ENCODE assay signal across 10 cellular contexts in the genomic region with DNA sequence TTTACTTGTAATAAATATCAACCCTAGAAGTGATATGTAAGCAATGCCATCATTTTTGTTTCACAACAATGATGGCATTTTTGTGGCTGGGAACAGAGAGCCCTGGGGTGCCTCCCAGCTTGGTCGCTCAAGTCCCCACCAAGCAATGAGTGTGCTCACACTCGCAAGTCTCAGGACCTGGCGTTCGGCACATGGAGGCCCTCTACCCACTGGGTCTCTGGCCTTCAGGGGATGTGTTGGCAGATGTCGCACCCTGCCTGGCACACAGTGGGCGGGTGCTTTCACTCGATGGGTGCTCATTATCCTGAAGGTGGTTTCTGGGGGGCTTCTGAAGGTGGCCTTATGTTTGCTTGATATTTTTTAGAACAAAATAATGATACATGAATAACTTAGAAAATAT.
"Had no signal": no experiment of that assay in that cellular context is flagged by ENCODE, and none has a peak within 500 bp of the region (broad histone marks: within the 10 kb centered on the region; RNA-seq: fewer than 3 reads in every experiment).

No MANE protein-coding gene starts in this region.

- H3K9me3 ChIP-seq: HAP-1 had no signal

- ATAC-seq: HCT116, HepG2 had no signal

- H3K4me1 ChIP-seq: HAP-1 had no signal

- H3K4me3 ChIP-seq: GM23248, HAP-1 had no signal

- H2AFZ ChIP-seq: GM23248 had no signal

- H3K27ac Mint-ChIP-seq: HFFc6, IgD-negative memory B cell had no signal

- H3K27me3 Mint-ChIP-seq: IgD-negative memory B cell had no signal

- H3K27ac ChIP-seq: GM23248, HL-60 had no signal

- DNase-seq: GM23248, GOT3, H7, HFFc6, KBM-7 had no signal

- H3K4me3 Mint-ChIP-seq: HFFc6, IgD-negative memory B cell had no signal

- H3K9me3 Mint-ChIP-seq: HFFc6, IgD-negative memory B cell had no signal

- H3K9ac ChIP-seq: GM23248 had no signal
